In genomic region chr2:239821694-239822075, GRCh38 we compare ENCODE assay signal across 19 cellular contexts.
DNase-seq lines count a peak whose midpoint lies in the region; ATAC-seq and TF ChIP-seq lines count a peak whose summit lies in the region.
"Had no signal": no experiment of that assay in that cellular context is flagged by ENCODE, and none has a peak within 500 bp of the region (broad histone marks: within the 10 kb centered on the region; RNA-seq: fewer than 3 reads in every experiment).

No MANE protein-coding gene starts in this region.

- no peaks in the 10 kb centered on the region for H3K4me1 ChIP-seq in heart right ventricle
- no peaks in the 10 kb centered on the region for H3K4me1 ChIP-seq in osteoblast (ENCODE audit: insufficient read depth, low read length)
- no peaks in the 10 kb centered on the region for H3K4me1 ChIP-seq in upper lobe of right lung

- H3K9me3 ChIP-seq in heart right ventricle (no peaks in the 10 kb centered on the region), osteoblast (ENCODE audit: low read depth, low read length) (no peaks in the 10 kb centered on the region), upper lobe of right lung (no peaks in the 10 kb centered on the region)

- H3K4me2 ChIP-seq in osteoblast (ENCODE audit: insufficient read depth, low read length), result no peak overlapping the region

- H3K36me3 ChIP-seq in heart right ventricle (no peaks in the 10 kb centered on the region), osteoblast (ENCODE audit: insufficient read depth, low read length) (no peaks in the 10 kb centered on the region), upper lobe of right lung (no peaks in the 10 kb centered on the region)

- H4K20me1 ChIP-seq in osteoblast (ENCODE audit: insufficient read depth, low read length), result no peaks in the 10 kb centered on the region

- peaks cover 0 to 47% (median 14%) of the 10 kb centered on the region in 7 donors for H3K27me3 ChIP-seq in heart right ventricle
- H3K27me3 ChIP-seq in osteoblast (ENCODE audit: insufficient read depth, low read length), result no peaks in the 10 kb centered on the region
- no peaks in the 10 kb centered on the region for H3K27me3 ChIP-seq in upper lobe of right lung

- WGBS in heart right ventricle, 2 donors, result 84% methylated on average over 4 of the region's 4 CpGs

- intact Hi-C loops in cardiac septum (cut with DNase I), result no loop called here
- intact Hi-C loops in heart right ventricle (cut with DNase I), result no loop called here
- intact Hi-C loops in upper lobe of right lung (cut with DNase I), result no loop called here

- no peak overlapping the region for H2AFZ ChIP-seq in osteoblast (ENCODE audit: low read length)

- no peak for ATAC-seq in heart right ventricle
- no peak for ATAC-seq in upper lobe of right lung
- ATAC-seq: PC-3 had no signal

- H3K27ac ChIP-seq in heart right ventricle (no peak overlapping the region), osteoblast (ENCODE audit: low read depth, low read length) (no peak overlapping the region), upper lobe of right lung (no peak overlapping the region)

- H3K79me2 ChIP-seq in osteoblast (ENCODE audit: insufficient read depth, low read length), result no peaks in the 10 kb centered on the region

- no peak overlapping the region for H3K4me3 ChIP-seq in heart right ventricle
- no peak overlapping the region for H3K4me3 ChIP-seq in osteoblast (ENCODE audit: insufficient read depth, low read length)
- H3K4me3 ChIP-seq in upper lobe of right lung, result no peak overlapping the region

- DNase-seq in cardiac septum (ENCODE audit: low spot score) (peak; percentile 56), heart right ventricle (no peak), ecto neural progenitor cell (ENCODE audit: low spot score) (peak; percentile 36), osteoblast (ENCODE audit: insufficient read length, low spot score, missing footprints) (peak; percentile 25), upper lobe of right lung (peak; percentile 37)
- no peak for DNase-seq in stimulated activated CD4-positive, alpha-beta T cell treated with anti-CD3 and anti-CD28 coated beads, Interleukin-4, amount 100 ng/mL, for 24 hours
- DNase-seq in stimulated activated CD4-positive, alpha-beta T cell treated with anti-CD3 and anti-CD28 coated beads, Interleukin-4, amount 100 ng/mL, for 1 hour, result no peak
- DNase-seq: ACHN, AML-193, COR-L47, DMS153, EL, HFFc6, KBM-7, NCI-H1417 treated with DMSO at 0.1 percent for 48 hours, NCI-H2029, NCI-H2171 treated with DMSO at 0.1 percent for 48 hours, NCI-H748 treated with DMSO at 0.1 percent for 48 hours, PC-3 had no signal

- TF ChIP-seq CTCF in heart right ventricle (IDR thresholded peaks at IDR 0.05) (no peak), osteoblast (IDR thresholded peaks at IDR 0.05; ENCODE audit: extremely low read depth, low read depth, low read length) (no peak), upper lobe of right lung (IDR thresholded peaks at IDR 0.05) (no peak)

Comparison
In these comparisons a context has a peak if more than half of its experiments do, and no peak if none do; other contexts are left out.
1. DNase-seq: peak in cardiac septum (single experiment), ecto neural progenitor cell (single experiment), osteoblast (single experiment) and upper lobe of right lung (single experiment); none in heart right ventricle (0 of 2), stimulated activated CD4-positive, alpha-beta T cell treated with anti-CD3 and anti-CD28 coated beads, Interleukin-4, amount 100 ng/mL, for 24 hours (single experiment) and stimulated activated CD4-positive, alpha-beta T cell treated with anti-CD3 and anti-CD28 coated beads, Interleukin-4, amount 100 ng/mL, for 1 hour (single experiment).